ENCODE assay signal across 9 cellular contexts in genomic region chr3:146065573-146066006, GRCh38.
A peak's percentile ranks its signal among the peaks of the same experiment; 100 is the strongest.
DNase-seq lines count a peak whose midpoint lies in the region; ATAC-seq and TF ChIP-seq lines count a peak whose summit lies in the region.
"Had no signal": no experiment of that assay in that cellular context is flagged by ENCODE, and none has a peak within 500 bp of the region (broad histone marks: within the 10 kb centered on the region; RNA-seq: fewer than 3 reads in every experiment).

No MANE protein-coding gene starts in this region.

- no peaks in the 10 kb centered on the region for H3K27me3 ChIP-seq in HL-60 (ENCODE audit: insufficient read depth, poor library complexity, severe bottlenecking)
- no peaks in the 10 kb centered on the region for H3K27me3 ChIP-seq in Panc1 (ENCODE audit: control insufficient read depth, insufficient read depth, low read length)
- H3K27me3 ChIP-seq in suprapubic skin, result no peaks in the 10 kb centered on the region
- H3K27me3 ChIP-seq: BLaER1 had no signal

- ATAC-seq in Panc1, result no peak

- H3K4me3 ChIP-seq in HL-60 (replicated peaks; ENCODE audit: insufficient read depth, low read length), result no peak overlapping the region
- H3K4me3 ChIP-seq in Panc1 (ENCODE audit: low read depth in 2 of 2, low read length in 2 of 2), result no peak overlapping the region
- no peak overlapping the region for H3K4me3 ChIP-seq in retinal pigment epithelial cell (ENCODE audit: low read length)
- H3K4me3 ChIP-seq in suprapubic skin, result no peak overlapping the region
- H3K4me3 ChIP-seq: BLaER1 had no signal

- H3K9me3 ChIP-seq in Panc1 (ENCODE audit: control insufficient read depth, insufficient read depth, low read depth, low read length) (no peaks in the 10 kb centered on the region), suprapubic skin (no peaks in the 10 kb centered on the region)
- H3K9me3 ChIP-seq: BLaER1 had no signal

- no peak overlapping the region for H3K27ac ChIP-seq in HL-60 (replicated peaks)
- H3K27ac ChIP-seq in Panc1 (ENCODE audit: low read length), result no peak overlapping the region
- H3K27ac ChIP-seq in suprapubic skin, result no peak overlapping the region
- H3K27ac ChIP-seq: BLaER1 had no signal

- TF ChIP-seq EP300 in suprapubic skin (IDR thresholded peaks at IDR 0.05), result no peak

- intact Hi-C loops in Panc1 (cut with micrococcal nuclease; ENCODE audit: unreplicated experiment), result loop anchor here (1.0 to 10.0 kb wide), 3 partner anchors 97 to 519 kb away; partner anchors contain the start of gene PLOD2

- H3K4me1 ChIP-seq in Panc1 (ENCODE audit: control insufficient read depth, insufficient read depth, low read length) (no peaks in the 10 kb centered on the region), suprapubic skin (no peaks in the 10 kb centered on the region)
- H3K4me1 ChIP-seq: BLaER1 had no signal

- TF ChIP-seq CTCF in HL-60 (IDR thresholded peaks at IDR 0.05; ENCODE audit: insufficient read depth, low read length) (peak; percentile 34), Panc1 (IDR thresholded peaks at IDR 0.05) (peak; percentile 37; the same call in 1 of the 2 replicates), retinal pigment epithelial cell (conservative IDR thresholded peaks at IDR 0.05; ENCODE audit: low read depth, low read length) (peak; percentile 59), suprapubic skin (IDR thresholded peaks at IDR 0.05) (peak in 1 of 2 donors; percentile 44)

- POLR2A ChIA-PET in Panc1 (lab: Charles Lee), result interaction anchor here (0.9 kb wide), 1 partner anchor 94 kb away, joined by 5 read pairs; no protein-coding TSS in a partner anchor

- 36% methylated on average over 2 of the region's 2 CpGs for WGBS in suprapubic skin

- CTCF ChIA-PET in Panc1 (lab: Charles Lee), result interaction anchor here (0.9 to 2.6 kb wide), 9 partner anchors 10 to 262 kb away, joined by 3 to 20 read pairs (median 4); no protein-coding TSS in a partner anchor

- H3K36me3 ChIP-seq in Panc1 (ENCODE audit: control insufficient read depth, insufficient read depth, low read length), result peaks cover 7% of the 10 kb centered on the region; the same call in 1 of the 2 replicates
- no peaks in the 10 kb centered on the region for H3K36me3 ChIP-seq in suprapubic skin
- H3K36me3 ChIP-seq: BLaER1 had no signal

- DNase-seq in DMS 273 (lab: John Stamatoyannopoulos, UW; ENCODE audit: unreplicated experiment) (peak; percentile 88), DMS 273 treated with DMSO at 0.1 percent for 48 hours (lab: John Stamatoyannopoulos, UW) (no peak), HL-60 (ENCODE audit: low read depth in 1 of 2, low spot score in 1 of 2) (peak; percentile 4 to 7), Panc1 (ENCODE audit: low read depth, low spot score) (peak; percentile 43), fibroblast of gingiva (ENCODE audit: low read depth) (peak; percentile 63), retinal pigment epithelial cell (ENCODE audit: low read depth) (peak; percentile 21), retina (no peak), suprapubic skin (ENCODE audit: low spot score in 2 of 2) (no peak)

- TF ChIP-seq POLR2A in suprapubic skin (IDR thresholded peaks at IDR 0.05), result no peak

- in situ Hi-C loops in Panc1 (cut with HindIII; ENCODE audit: low pct_unique_long_range_greater_than_20kb, low sequenced_read_pairs), result no loop called here

- no TSS peak for BruUV-seq in Panc1 (replicated peaks; lab: Mats Ljungman, UMichigan)

Comparison
In these comparisons a context has a peak if more than half of its experiments do, and no peak if none do; other contexts are left out.
1. DNase-seq: peak in DMS 273 (single experiment), HL-60 (2 of 2), Panc1 (single experiment), fibroblast of gingiva (single experiment) and retinal pigment epithelial cell (single experiment); none in DMS 273 treated with DMSO at 0.1 percent for 48 hours (single experiment), retina (single experiment) and suprapubic skin (0 of 2).